9 cellular contexts compared by ENCODE assay signal in genomic region chr13:51590966-51591627, GRCh38. TPM values are rescaled to one million over a fixed set of nuclear protein-coding genes. Genes with fewer than 3 reads are reported as not detected.
DNase-seq lines count a peak whose midpoint lies in the region; ATAC-seq, FAIRE-seq and TF ChIP-seq lines count a peak whose summit lies in the region.
"Had no signal": no experiment of that assay in that cellular context is flagged by ENCODE, and none has a peak within 500 bp of the region (broad histone marks: within the 10 kb centered on the region; RNA-seq: fewer than 3 reads in every experiment).

No MANE protein-coding gene starts in this region.

- H3K4me1 ChIP-seq in keratinocyte (ENCODE audit: control insufficient read depth, extremely low read depth, insufficient read depth, low read length) (peaks cover 71% of the 10 kb centered on the region), aorta (ENCODE audit: control insufficient read depth in 1 of 2, insufficient read depth in 2 of 2, low read length in 2 of 2) (peaks cover 6 to 10% of the 10 kb centered on the region in 2 donors)

- H3K36me3 ChIP-seq in keratinocyte (ENCODE audit: control insufficient read depth in 2 of 2, extremely low read depth in 1 of 2, insufficient read depth in 2 of 2, low read length in 2 of 2) (peaks cover 1 to 16% of the 10 kb centered on the region in 2 experiments), aorta (ENCODE audit: control insufficient read depth in 1 of 2, insufficient read depth in 2 of 2, low read length in 1 of 2) (no peaks in the 10 kb centered on the region)

- H3K27ac ChIP-seq in keratinocyte (ENCODE audit: control insufficient read depth, insufficient read depth, low read length) (peak overlapping the region; percentile 56), aorta (ENCODE audit: low read depth in 1 of 2, low read length in 2 of 2) (peak overlapping the region; percentile 12 to 57)

- dilution Hi-C loops in keratinocyte (cut with MboI; ENCODE audit: extremely low pct_ligation_motif_present, low sequenced_read_pairs), result no loop called here

- intact Hi-C loops in Right ventricle myocardium inferior (cut with DNase I) (no loop called here), cardiac septum (cut with DNase I) (no loop called here), aorta (cut with DNase I) (no loop called here), posterior vena cava (cut with DNase I) (loop anchor here in 1 of 2 donors (10.0 kb wide), 1 partner anchor 154 kb away; no protein-coding TSS in a partner anchor)

- DNase-seq in Right ventricle myocardium inferior (ENCODE audit: missing footprints), result no peak
- DNase-seq in cardiac septum (ENCODE audit: low spot score), result no peak
- peak; percentile 100 for DNase-seq in amniotic epithelial cell (ENCODE audit: low read depth)
- DNase-seq in keratinocyte (ENCODE audit: low read depth, low spot score), result no peak
- no peak for DNase-seq in aorta
- DNase-seq in mucosa of gallbladder (ENCODE audit: low spot score), result no peak
- DNase-seq in posterior vena cava (ENCODE audit: low spot score), result no peak
- DNase-seq: naive B cell had no signal

- WGBS in aorta, 2 donors, result 3 to 6% methylated on average over 4 of the region's 4 CpGs

- peak overlapping the region; percentile 88 for H3K4me2 ChIP-seq in keratinocyte (ENCODE audit: control insufficient read depth, extremely low read depth, insufficient read depth, low read depth, low read length)

- H2AFZ ChIP-seq in keratinocyte (ENCODE audit: control insufficient read depth, low read length), result no peak overlapping the region

- H3K9me1 ChIP-seq in keratinocyte (ENCODE audit: control insufficient read depth, extremely low read depth, insufficient read depth, low read length), result peaks cover 6% of the 10 kb centered on the region

- peak overlapping the region in 2 of 3 experiments; percentile 47 to 54 for H3K4me3 ChIP-seq in keratinocyte (ENCODE audit: control insufficient read depth in 2 of 3, extremely low read depth in 1 of 3, insufficient read depth in 2 of 3, low read depth in 1 of 3, low read length in 3 of 3)
- H3K4me3 ChIP-seq in aorta (ENCODE audit: low read length in 2 of 2), result no peak overlapping the region

- H3K9me3 ChIP-seq in keratinocyte (ENCODE audit: control insufficient read depth, low read depth, low read length) (no peaks in the 10 kb centered on the region), aorta (ENCODE audit: control insufficient read depth, low read length) (no peaks in the 10 kb centered on the region)

- FAIRE-seq in keratinocyte (lab: Jason Lieb, UNC), result peak; percentile 85

- H3K79me2 ChIP-seq in keratinocyte (ENCODE audit: control insufficient read depth, insufficient read depth, low read length), result peaks cover 98% of the 10 kb centered on the region

- ATAC-seq in Right ventricle myocardium inferior (peak; percentile 95), aorta (ENCODE audit: low FRiP score) (peak; percentile 78), GM18517 (IDR thresholded peaks at IDR 0.05; ENCODE audit: unreplicated experiment) (no peak)

- H4K20me1 ChIP-seq in keratinocyte (ENCODE audit: control insufficient read depth, extremely low read depth, insufficient read depth, low read length), result peaks cover 2% of the 10 kb centered on the region

- H3K27me3 ChIP-seq in keratinocyte (ENCODE audit: control insufficient read depth, extremely low read depth, insufficient read depth, low read length), result no peaks in the 10 kb centered on the region
- no peaks in the 10 kb centered on the region for H3K27me3 ChIP-seq in aorta (ENCODE audit: control insufficient read depth in 1 of 2, insufficient read depth in 2 of 2, low read length in 1 of 2)

- TF ChIP-seq CTCF in keratinocyte (optimal IDR thresholded peaks at IDR 0.05 in 1 of 3, IDR thresholded peaks at IDR 0.05 in 1 of 3, conservative IDR thresholded peaks at IDR 0.05 in 1 of 3; ENCODE audit: extremely low read depth in 1 of 3, insufficient read depth in 2 of 3, low read length in 3 of 3), result no peak

- H3K9ac ChIP-seq in keratinocyte (ENCODE audit: control insufficient read depth, extremely low read depth, insufficient read depth, low read length), result peak overlapping the region; percentile 45

RNA-seq across cellular contexts. Expression of gene WDFY2, which starts 6.8 kb away (rescaled TPM):
- total RNA-seq in Right ventricle myocardium inferior (4.7 TPM), cardiac septum (4.9 TPM), aorta (10 to 100 TPM; 15.3 to 24.4 TPM), mucosa of gallbladder (8.7 TPM), posterior vena cava (10 to 100 TPM; 10.6 to 13.0 TPM)
- polyA plus RNA-seq in keratinocyte (12.7 to 18.6 TPM (median 17.0 TPM) in 3 replicates), aorta (1 to 10 TPM; 2.5 to 7.2 TPM)
- 17.6 TPM for polyA plus RNA-seq in keratinocyte (2011; ENCODE audit: low read depth)
- polyA plus RNA-seq in keratinocyte (2011; cell fraction: cytosol; rRNA removed), result 8.4 and 9.9 TPM in 2 replicates
- 39.7 and 42.2 TPM in 2 replicates for polyA plus RNA-seq in keratinocyte (2011; cell fraction: nucleus; rRNA removed)
- polyA plus RNA-seq in keratinocyte (2012; ENCODE audit: low replicate concordance), result 13.8 and 14.0 TPM in 2 replicates
- polyA minus RNA-seq in keratinocyte, result 24.8 to 50.3 TPM (median 36.8 TPM) in 3 replicates
- 14.0 TPM for polyA minus RNA-seq in keratinocyte (2011; cell fraction: cytosol; rRNA and poly(A)+ RNA removed)
- polyA minus RNA-seq in keratinocyte (2011; cell fraction: nucleus; rRNA and poly(A)+ RNA removed), result 40.6 and 81.8 TPM in 2 replicates

Comparison
In these comparisons a context has a peak if more than half of its experiments do, and no peak if none do; other contexts are left out.
1. H3K4me3 ChIP-seq: peak in keratinocyte (2 of 3); none in aorta (0 of 2).